ENCODE assay signal across 30 cellular contexts in genomic region chr20:50802289-50802688, GRCh38.
"Had no signal": no experiment of that assay in that cellular context is flagged by ENCODE, and none has a peak within 500 bp of the region (broad histone marks: within the 10 kb centered on the region; RNA-seq: fewer than 3 reads in every experiment).

No MANE protein-coding gene starts in this region.

- H3K4me1 Mint-ChIP-seq: mesothelial cell of epicardium had no signal

- H3K36me3 Mint-ChIP-seq: mesothelial cell of epicardium, naive B cell had no signal

- H3K27ac Mint-ChIP-seq: activated T-cell treated with anti-CD3 and anti-CD28 coated beads, Interleukin-2, amount 50 U/mL, for 72 hours; mesothelial cell of epicardium; T-helper 2 cell treated with Interferon-gamma antibody and Interleukin-4, amounts not matched to agents 5 μg/mL and 100 μg/mL, for 36 hours had no signal

- ATAC-seq: activated T-cell treated with anti-CD3 and anti-CD28 coated beads, Interleukin-2, amount 50 U/mL, for 72 hours; effector memory CD8-positive, alpha-beta T cell; gastroesophageal sphincter; left cardiac atrium; pancreas; psoas muscle; stimulated activated naive CD8-positive, alpha-beta T cell treated with anti-CD3 and anti-CD28 coated beads, Interleukin-15, Interleukin-2, amounts not matched to agents 100 U/mL and 50 U/mL, for 24 hours had no signal

- H3K27me3 ChIP-seq: gastroesophageal sphincter, pancreas, right atrium auricular region, testis, transverse colon had no signal

- H3K4me1 ChIP-seq: gastroesophageal sphincter, pancreas, psoas muscle, right atrium auricular region, testis, transverse colon had no signal

- H3K9me3 Mint-ChIP-seq: activated naive CD4-positive, alpha-beta T cell treated with anti-CD3 and anti-CD28 coated beads for 36 hours; activated naive CD8-positive, alpha-beta T cell treated with anti-CD3 and anti-CD28 coated beads, Interleukin-2, amount 10 ng/mL, durations not matched to agents 7 days and 5 days; activated T-cell treated with anti-CD3 and anti-CD28 coated beads, Interleukin-2, amount 50 U/mL, for 72 hours; effector memory CD8-positive, alpha-beta T cell; mesothelial cell of epicardium; naive B cell; T-helper 2 cell treated with Interferon-gamma antibody and Interleukin-4, amounts not matched to agents 5 μg/mL and 100 μg/mL, for 36 hours had no signal

- DNase-seq: activated CD4-positive, alpha-beta T cell treated with anti-CD3 and anti-CD28 coated beads for 4 hours; activated CD4-positive, alpha-beta T cell treated with anti-CD3 and anti-CD28 coated beads, Interleukin-2, amount 50 U/mL, for 4 hours; activated effector memory CD4-positive, alpha-beta T cell treated with anti-CD3 and anti-CD28 coated beads, Interleukin-2, amount 50 U/mL, for 16 hours; activated naive CD4-positive, alpha-beta T cell treated with anti-CD3 and anti-CD28 coated beads for 36 hours; activated naive CD8-positive, alpha-beta T cell treated with anti-CD3 and anti-CD28 coated beads, Interleukin-2, amount 10 ng/mL, durations not matched to agents 7 days and 5 days; activated T-cell treated with anti-CD3 and anti-CD28 coated beads for 4 hours; activated T-cell treated with anti-CD3 and anti-CD28 coated beads, Interleukin-2, amount 50 U/mL, for 72 hours; amniotic stem cell; caudate nucleus; cortex of kidney; effector memory CD8-positive, alpha-beta T cell; erythroblast; hippocampal formation; left cardiac atrium; mammary epithelial cell; naive B cell; nucleus accumbens; pancreas; stimulated activated CD4-positive, alpha-beta T cell treated with anti-CD3 and anti-CD28 coated beads, Interleukin-15, amount 100 ng/mL, for 24 hours; stimulated activated CD4-positive, alpha-beta T cell treated with anti-CD3 and anti-CD28 coated beads, Interleukin-2, amount 100 ng/mL, for 24 hours; stimulated activated naive CD8-positive, alpha-beta T cell treated with anti-CD3 and anti-CD28 coated beads, Interleukin-15, Interleukin-2, amounts not matched to agents 100 U/mL and 50 U/mL, for 24 hours; testis; transverse colon had no signal

- H3K4me2 ChIP-seq: smooth muscle cell had no signal

- H3K27ac ChIP-seq: gastroesophageal sphincter, pancreas, psoas muscle, right atrium auricular region, testis, transverse colon had no signal

- H3K4me3 ChIP-seq: gastroesophageal sphincter, pancreas, psoas muscle, right atrium auricular region, smooth muscle cell, testis, transverse colon had no signal

- H3K36me3 ChIP-seq: gastroesophageal sphincter, pancreas, right atrium auricular region, transverse colon had no signal

- H3K9me3 ChIP-seq: gastroesophageal sphincter, pancreas, psoas muscle, right atrium auricular region, testis, transverse colon had no signal

- H3K27me3 Mint-ChIP-seq: activated naive CD8-positive, alpha-beta T cell treated with anti-CD3 and anti-CD28 coated beads, Interleukin-2, amount 10 ng/mL, durations not matched to agents 7 days and 5 days; effector memory CD8-positive, alpha-beta T cell; naive B cell had no signal

- FAIRE-seq: keratinocyte, pancreas had no signal

- H3K4me3 Mint-ChIP-seq: activated naive CD4-positive, alpha-beta T cell treated with anti-CD3 and anti-CD28 coated beads for 36 hours; activated naive CD8-positive, alpha-beta T cell treated with anti-CD3 and anti-CD28 coated beads, Interleukin-2, amount 10 ng/mL, durations not matched to agents 7 days and 5 days; activated T-cell treated with anti-CD3 and anti-CD28 coated beads, Interleukin-2, amount 50 U/mL, for 72 hours; effector memory CD8-positive, alpha-beta T cell; mesothelial cell of epicardium; T-helper 2 cell treated with Interferon-gamma antibody and Interleukin-4, amounts not matched to agents 5 μg/mL and 100 μg/mL, for 36 hours had no signal
